ENCODE assay signal across 8 cellular contexts in genomic region chr6:34465551-34466241, GRCh38. TPM values are rescaled to one million over a fixed set of nuclear protein-coding genes. Genes with fewer than 3 reads are reported as not detected.
DNase-seq lines count a peak whose midpoint lies in the region; ATAC-seq and TF ChIP-seq lines count a peak whose summit lies in the region.

PACSIN1 (plus strand) TSS chr6:34466076; CDS start chr6:34526306, 60,230 bp downstream.

- peaks cover 23% of the 10 kb centered on the region for H3K27me3 Mint-ChIP-seq in brain
- peaks cover 14% of the 10 kb centered on the region for H3K27me3 Mint-ChIP-seq in type B pancreatic cell

- no peak for TF ChIP-seq CTCF in brain (conservative IDR thresholded peaks at IDR 0.05)
- TF ChIP-seq CTCF in kidney epithelial cell (IDR thresholded peaks at IDR 0.05; ENCODE audit: insufficient read depth, low read length, poor library complexity, severe bottlenecking), result no peak
- no peak for TF ChIP-seq CTCF in type B pancreatic cell (conservative IDR thresholded peaks at IDR 0.05)

- H3K4me3 Mint-ChIP-seq in brain (peak within 1 kb of the TSS; percentile 82 to 86 (median 83)), type B pancreatic cell (peak within 1 kb of the TSS; percentile 83)

- H3K4me3 ChIP-seq in kidney epithelial cell (ENCODE audit: low read depth, low read length), result peak within 1 kb of the TSS; percentile 30

- H3K4me1 Mint-ChIP-seq in brain, result peaks cover 16% of the 10 kb centered on the region
- H3K4me1 Mint-ChIP-seq in type B pancreatic cell (ENCODE audit: unreplicated experiment), result peaks cover 13% of the 10 kb centered on the region

- ATAC-seq in GM19397 (IDR thresholded peaks at IDR 0.05; ENCODE audit: unreplicated experiment), result no peak

- DNase-seq in NCI-H1092 treated with DMSO at 0.1 percent for 48 hours (lab: John Stamatoyannopoulos, UW), result peak; percentile 45
- no peak for DNase-seq in NCI-H1092 (lab: John Stamatoyannopoulos, UW)
- DNase-seq in NCI-H2196 (lab: John Stamatoyannopoulos, UW; ENCODE audit: unreplicated experiment), result peak; percentile 50
- no peak for DNase-seq in kidney epithelial cell (ENCODE audit: low read depth)
- DNase-seq in type B pancreatic cell (ENCODE audit: extremely low spot score, unreplicated experiment), result no peak
- DNase-seq in cortex of kidney (lab: John Stamatoyannopoulos, UW), result no peak

- H3K27me3 ChIP-seq in kidney epithelial cell (ENCODE audit: control insufficient read depth, insufficient read depth, low read length), result peaks cover 20% of the 10 kb centered on the region

- no peaks in the 10 kb centered on the region for H3K36me3 ChIP-seq in kidney epithelial cell (ENCODE audit: control insufficient read depth, insufficient read depth, low read length)

- H3K36me3 Mint-ChIP-seq in brain (no peaks in the 10 kb centered on the region), type B pancreatic cell (no peaks in the 10 kb centered on the region)

- H3K27ac Mint-ChIP-seq in brain (peak within 1 kb of the TSS in 4 of 5 experiments; percentile 24 to 75 (median 49)), type B pancreatic cell (peak within 1 kb of the TSS; percentile 65)

- H3K9me3 Mint-ChIP-seq in brain (peaks cover 0 to 4% (median 0%) of the 10 kb centered on the region in 5 experiments), type B pancreatic cell (no peaks in the 10 kb centered on the region)

RNA-seq across cellular contexts. Expression of gene PACSIN1, which starts in this region (rescaled TPM):
- 73.8 TPM for polyA plus RNA-seq in brain (ENCODE audit: insufficient read depth, low read depth, low replicate concordance)
- total RNA-seq in kidney epithelial cell, result 0.04 TPM in 1 of 2 replicates, not detected in the other
- 3.4 and 12.5 TPM in 2 replicates for total RNA-seq in type B pancreatic cell (ENCODE audit: low replicate concordance)

Comparison
In these comparisons a context has a peak if more than half of its experiments do, and no peak if none do; other contexts are left out.
1. DNase-seq: peak in NCI-H1092 treated with DMSO at 0.1 percent for 48 hours (single experiment) and NCI-H2196 (single experiment); none in NCI-H1092 (single experiment), kidney epithelial cell (single experiment), type B pancreatic cell (single experiment) and cortex of kidney (single experiment).